11 cellular contexts compared by ENCODE assay signal in genomic region chr4:99868126-99868596, GRCh38. TPM values are rescaled to one million over a fixed set of nuclear protein-coding genes. Genes with fewer than 3 reads are reported as not detected.
DNase-seq lines count a peak whose midpoint lies in the region; ATAC-seq and TF ChIP-seq lines count a peak whose summit lies in the region.
"Had no signal": no experiment of that assay in that cellular context is flagged by ENCODE, and none has a peak within 500 bp of the region (broad histone marks: within the 10 kb centered on the region; RNA-seq: fewer than 3 reads in every experiment).

No MANE protein-coding gene starts in this region.

- H3K36me3 ChIP-seq in right atrium auricular region: no peaks in the 10 kb centered on the region

- no peaks in the 10 kb centered on the region for H3K27me3 Mint-ChIP-seq in stimulated activated naive CD8-positive, alpha-beta T cell treated with anti-CD3 and anti-CD28 coated beads, Interleukin-15, Interleukin-2, amounts not matched to agents 100 ng/mL and 50 ng/mL, for 24 hours
- H3K27me3 Mint-ChIP-seq in CD4-positive, alpha-beta T cell: no peaks in the 10 kb centered on the region
- H3K27me3 Mint-ChIP-seq: CD4-positive, CD25-positive, alpha-beta regulatory T cell had no signal

- DNase-seq in Right ventricle myocardium superior: no peak
- DNase-seq in right atrium auricular region (ENCODE audit: low spot score): no peak
- peak; percentile 80 for DNase-seq in MV-4-11 (lab: John Stamatoyannopoulos, UW)
- no peak for DNase-seq in foreskin keratinocyte
- no peak for DNase-seq in CD4-positive, alpha-beta T cell
- no peak for DNase-seq in SIG-M5 (lab: John Stamatoyannopoulos, UW)
- DNase-seq: CD4-positive, CD25-positive, alpha-beta regulatory T cell; mammary epithelial cell; NK-92 treated with Interleukin-12 subunit alpha and Interleukin-12 subunit beta, amount 100 ng/mL, for 24 hours had no signal

- POLR2A ChIA-PET in CD4-positive, alpha-beta T cell (lab: Charles Lee): interaction anchor here (0.8 kb wide), 1 partner anchor 78 kb away, joined by 3 read pairs; the partner anchor contains the start of gene DNAJB14

- peaks cover 45% of the 10 kb centered on the region for H3K36me3 Mint-ChIP-seq in stimulated activated naive CD8-positive, alpha-beta T cell treated with anti-CD3 and anti-CD28 coated beads, Interleukin-15, Interleukin-2, amounts not matched to agents 100 ng/mL and 50 ng/mL, for 24 hours (ENCODE audit: low read depth)
- peaks cover 73% of the 10 kb centered on the region for H3K36me3 Mint-ChIP-seq in CD4-positive, alpha-beta T cell (ENCODE audit: low read depth)

- peak overlapping the region in 1 of 2 donors; percentile 41 for H3K27ac ChIP-seq in right atrium auricular region
- H3K27ac ChIP-seq in foreskin keratinocyte: no peak overlapping the region
- H3K27ac ChIP-seq in CD4-positive, alpha-beta T cell (ENCODE audit: low read depth, low read length): no peak overlapping the region

- ATAC-seq in Right ventricle myocardium superior (ENCODE audit: poor library complexity) (peak; percentile 57), foreskin keratinocyte (peak; percentile 20), HG02973 (IDR thresholded peaks at IDR 0.05; ENCODE audit: unreplicated experiment) (no peak)
- ATAC-seq in CD4-positive, alpha-beta T cell (ENCODE audit: poor library complexity): no peak

- intact Hi-C loops in Right ventricle myocardium superior (cut with DNase I): no loop called here
- intact Hi-C loops in CD4-positive, alpha-beta T cell (cut with DNase I, micrococcal nuclease): no loop called here

- H3K27me3 ChIP-seq in right atrium auricular region: no peaks in the 10 kb centered on the region
- no peaks in the 10 kb centered on the region for H3K27me3 ChIP-seq in foreskin keratinocyte
- H3K27me3 ChIP-seq in CD4-positive, alpha-beta T cell (ENCODE audit: control insufficient read depth, insufficient read depth, low read length): no peaks in the 10 kb centered on the region

- H3K4me1 Mint-ChIP-seq in stimulated activated naive CD8-positive, alpha-beta T cell treated with anti-CD3 and anti-CD28 coated beads, Interleukin-15, Interleukin-2, amounts not matched to agents 100 ng/mL and 50 ng/mL, for 24 hours (ENCODE audit: low read depth): peaks cover 12% of the 10 kb centered on the region
- no peaks in the 10 kb centered on the region for H3K4me1 Mint-ChIP-seq in CD4-positive, alpha-beta T cell (ENCODE audit: low read depth)

- no peak overlapping the region for H3K4me3 ChIP-seq in right atrium auricular region

- H3K9me3 Mint-ChIP-seq in stimulated activated naive CD8-positive, alpha-beta T cell treated with anti-CD3 and anti-CD28 coated beads, Interleukin-15, Interleukin-2, amounts not matched to agents 100 ng/mL and 50 ng/mL, for 24 hours: no peaks in the 10 kb centered on the region
- H3K9me3 Mint-ChIP-seq in CD4-positive, alpha-beta T cell: no peaks in the 10 kb centered on the region
- H3K9me3 Mint-ChIP-seq: CD4-positive, CD25-positive, alpha-beta regulatory T cell had no signal

- CTCF ChIA-PET in CD4-positive, alpha-beta T cell (lab: Charles Lee): interaction anchor here (1.2 kb wide), 1 partner anchor 60 kb away, joined by 3 read pairs; no protein-coding TSS in a partner anchor

- H3K4me3 Mint-ChIP-seq in stimulated activated naive CD8-positive, alpha-beta T cell treated with anti-CD3 and anti-CD28 coated beads, Interleukin-15, Interleukin-2, amounts not matched to agents 100 ng/mL and 50 ng/mL, for 24 hours: no peak overlapping the region
- no peak overlapping the region for H3K4me3 Mint-ChIP-seq in CD4-positive, alpha-beta T cell
- H3K4me3 Mint-ChIP-seq: CD4-positive, CD25-positive, alpha-beta regulatory T cell had no signal

- peak overlapping the region; percentile 72 for H3K27ac Mint-ChIP-seq in stimulated activated naive CD8-positive, alpha-beta T cell treated with anti-CD3 and anti-CD28 coated beads, Interleukin-15, Interleukin-2, amounts not matched to agents 100 ng/mL and 50 ng/mL, for 24 hours
- no peak overlapping the region for H3K27ac Mint-ChIP-seq in CD4-positive, alpha-beta T cell

- H3K9me3 ChIP-seq in right atrium auricular region: no peaks in the 10 kb centered on the region
- no peaks in the 10 kb centered on the region for H3K9me3 ChIP-seq in CD4-positive, alpha-beta T cell (ENCODE audit: control insufficient read depth, low read length)

- TF ChIP-seq CTCF in right atrium auricular region (IDR thresholded peaks at IDR 0.05) (no peak), foreskin keratinocyte (conservative IDR thresholded peaks at IDR 0.05) (no peak)
- no peak for TF ChIP-seq CTCF in CD4-positive, alpha-beta T cell (IDR thresholded peaks at IDR 0.05)

- no peaks in the 10 kb centered on the region for H3K4me1 ChIP-seq in right atrium auricular region
- H3K4me1 ChIP-seq in foreskin keratinocyte: no peaks in the 10 kb centered on the region

RNA-seq across cellular contexts. Expression of gene LAMTOR3, which starts 26.1 kb away (rescaled TPM):
- total RNA-seq in Right ventricle myocardium superior: 31.4 TPM
- total RNA-seq in right atrium auricular region: 10 to 100 TPM; 21.8 to 38.9 TPM
- total RNA-seq in foreskin keratinocyte: 34.4 and 41.2 TPM in 2 replicates
- polyA plus RNA-seq in foreskin keratinocyte: 36.4 and 37.0 TPM in 2 replicates
- total RNA-seq in CD4-positive, alpha-beta T cell: 10 to 100 TPM; 32.0 to 32.8 TPM

RNA-seq across cellular contexts. Expression of gene DAPP1, which starts 51.5 kb away (rescaled TPM):
- total RNA-seq in Right ventricle myocardium superior (0.51 TPM), right atrium auricular region (1 to 10 TPM in 1 of 2 donors, not detected in 1; 1.3 TPM), foreskin keratinocyte (54.2 and 60.6 TPM in 2 replicates)
- polyA plus RNA-seq in foreskin keratinocyte: 16.7 and 18.5 TPM in 2 replicates
- total RNA-seq in CD4-positive, alpha-beta T cell: 1 to 10 TPM; 8.3 to 9.1 TPM

Comparison
In these comparisons a context has a peak if more than half of its experiments do, and no peak if none do; other contexts are left out.
1. ATAC-seq: peak in Right ventricle myocardium superior (single experiment) and foreskin keratinocyte (single experiment); none in CD4-positive, alpha-beta T cell (single experiment) and HG02973 (single experiment).